10 cellular contexts compared by ENCODE assay signal in the genomic region with DNA sequence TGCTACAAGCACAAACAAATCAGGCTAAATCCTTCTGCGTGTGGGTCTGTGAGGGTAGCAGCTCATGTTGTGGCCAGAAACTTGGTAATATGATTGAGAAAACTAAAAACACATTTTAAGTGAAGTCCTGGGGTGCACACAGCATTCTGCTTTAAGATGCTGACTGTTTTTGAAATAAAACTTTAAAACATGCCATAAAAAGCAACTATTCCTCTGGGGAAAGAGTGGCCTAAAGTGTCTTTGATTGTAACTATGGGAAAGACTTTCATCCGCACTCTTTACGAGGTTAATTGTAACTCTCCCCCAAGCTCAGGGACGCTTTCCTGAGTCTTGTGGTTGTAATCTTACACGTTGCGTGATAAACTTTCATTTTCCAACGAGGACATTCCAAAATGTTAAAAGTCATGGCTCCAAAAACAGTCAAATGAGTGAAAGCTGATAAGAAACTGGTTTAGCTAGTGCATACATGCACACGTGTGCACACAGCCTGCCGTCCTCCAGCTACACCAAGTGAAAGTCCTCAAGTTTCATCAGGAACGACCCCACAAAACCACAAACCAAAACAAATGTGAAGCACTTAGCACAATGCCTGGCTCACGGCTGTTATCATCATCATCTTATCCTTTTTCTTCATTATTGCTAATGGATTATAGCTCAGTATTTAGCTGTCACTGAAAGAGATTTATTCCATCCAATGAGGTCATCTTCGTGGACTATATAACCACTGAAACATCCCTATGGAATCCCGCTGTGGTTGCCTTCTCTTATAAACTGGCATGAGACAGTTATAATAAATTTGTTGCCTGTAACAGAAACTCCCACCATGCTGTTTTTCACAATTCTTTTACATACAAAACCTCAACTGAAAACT. TPM values are rescaled to one million over a fixed set of nuclear protein-coding genes. Genes with fewer than 3 reads are reported as not detected.
DNase-seq lines count a peak whose midpoint lies in the region; ATAC-seq and TF ChIP-seq lines count a peak whose summit lies in the region.
"Had no signal": no experiment of that assay in that cellular context is flagged by ENCODE, and none has a peak within 500 bp of the region (broad histone marks: within the 10 kb centered on the region; RNA-seq: fewer than 3 reads in every experiment).

No MANE protein-coding gene starts in this region.

- TF ChIP-seq CTCF in Caco-2 (IDR thresholded peaks at IDR 0.05; ENCODE audit: insufficient read depth in 1 of 2, low read depth in 1 of 2, low read length in 1 of 2, severe bottlenecking in 1 of 2, unreplicated experiment in 1 of 2) = no peak
- no peak for TF ChIP-seq CTCF in NB4 (IDR thresholded peaks at IDR 0.05; ENCODE audit: low read depth, low read length)
- TF ChIP-seq CTCF in nephron progenitor cell (IDR thresholded peaks at IDR 0.05) = no peak

- no peaks in the 10 kb centered on the region for H3K27me3 ChIP-seq in Caco-2 (replicated peaks; ENCODE audit: control insufficient read depth, insufficient read depth, low read length)
- H3K27me3 ChIP-seq: cardiac muscle cell had no signal

- no peaks in the 10 kb centered on the region for H3K9me3 ChIP-seq in Caco-2

- CTCF ChIA-PET in Caco-2 (lab: Charles Lee) = no interaction called here

- POLR2A ChIA-PET in Caco-2 (lab: Charles Lee) = no interaction called here

- H3K9me3 Mint-ChIP-seq in Caco-2 (ENCODE audit: unreplicated experiment) (no peaks in the 10 kb centered on the region), nephron progenitor cell (peaks cover 1% of the 10 kb centered on the region)
- H3K9me3 Mint-ChIP-seq: WTC11 had no signal

- intact Hi-C loops in Caco-2 (cut with micrococcal nuclease; ENCODE audit: unreplicated experiment) = no loop called here

- ATAC-seq in HG02588 (IDR thresholded peaks at IDR 0.05; ENCODE audit: unreplicated experiment) (no peak), GM18517 (IDR thresholded peaks at IDR 0.05; ENCODE audit: unreplicated experiment) (no peak)
- ATAC-seq: WTC11 had no signal

- H3K36me3 ChIP-seq in Caco-2 (ENCODE audit: control insufficient read depth, insufficient read depth, low read length) = no peaks in the 10 kb centered on the region
- H3K36me3 ChIP-seq: cardiac muscle cell had no signal

- peaks cover 7% of the 10 kb centered on the region for H3K27me3 Mint-ChIP-seq in Caco-2 (ENCODE audit: insufficient read depth, unreplicated experiment)
- peaks cover 7% of the 10 kb centered on the region for H3K27me3 Mint-ChIP-seq in nephron progenitor cell (ENCODE audit: low read depth, poor library complexity)

- H3K4me1 ChIP-seq in Caco-2 = no peaks in the 10 kb centered on the region; the same call in 1 of the 2 replicates

- H3K36me3 Mint-ChIP-seq in Caco-2 (ENCODE audit: insufficient read depth, unreplicated experiment) (no peaks in the 10 kb centered on the region), nephron progenitor cell (ENCODE audit: low read depth) (no peaks in the 10 kb centered on the region)
- H3K36me3 Mint-ChIP-seq: WTC11 had no signal

- BruUV-seq in Caco-2 (replicated peaks; lab: Mats Ljungman, UMichigan) = no TSS peak

- H3K27ac Mint-ChIP-seq in Caco-2 (ENCODE audit: unreplicated experiment) = no peak overlapping the region
- peak overlapping the region; percentile 72 for H3K27ac Mint-ChIP-seq in nephron progenitor cell
- H3K27ac Mint-ChIP-seq: WTC11 had no signal

- no peak for TF ChIP-seq POLR2A in NB4 (IDR thresholded peaks at IDR 0.05; ENCODE audit: extremely low read depth, insufficient read length)

- H3K4me3 ChIP-seq in Caco-2 (ENCODE audit: low read depth, low read length) (no peak overlapping the region), NB4 (ENCODE audit: low read depth, low read length) (peak overlapping the region; percentile 6)
- H3K4me3 ChIP-seq: cardiac muscle cell had no signal

- H3K4me3 Mint-ChIP-seq in Caco-2 (ENCODE audit: unreplicated experiment) (peak overlapping the region; percentile 18), nephron progenitor cell (no peak overlapping the region)
- H3K4me3 Mint-ChIP-seq: WTC11 had no signal

- H3K4me1 Mint-ChIP-seq in Caco-2 (ENCODE audit: low read depth, unreplicated experiment) = no peaks in the 10 kb centered on the region
- peaks cover 66% of the 10 kb centered on the region for H3K4me1 Mint-ChIP-seq in nephron progenitor cell

- DNase-seq in Caco-2 (no peak), NB4 (ENCODE audit: low read depth) (peak; percentile 66), brain pericyte (ENCODE audit: low read depth, low spot score) (peak; percentile 4), nephron progenitor cell (no peak), OCI-M2 (lab: John Stamatoyannopoulos, UW; ENCODE audit: unreplicated experiment) (no peak)
- DNase-seq in activated CD8-positive, alpha-beta memory T cell treated with anti-CD3 and anti-CD28 coated beads, Interleukin-2, amount 50 U/mL, for 4 hours = no peak

RNA-seq across cellular contexts. Expression of a gene that starts 56.4 kb away (rescaled TPM):
- 0.20 TPM in 1 of 2 replicates, not detected in the other for total RNA-seq in Caco-2 (2022)

Comparison
In these comparisons a context has a peak if more than half of its experiments do, and no peak if none do; other contexts are left out.
1. DNase-seq: peak in NB4 (single experiment) and brain pericyte (single experiment); none in Caco-2 (0 of 2), nephron progenitor cell (single experiment), activated CD8-positive, alpha-beta memory T cell treated with anti-CD3 and anti-CD28 coated beads, Interleukin-2, amount 50 U/mL, for 4 hours (single experiment) and OCI-M2 (single experiment).